ENCODE assay signal across 7 cellular contexts in genomic region chr16:83660282-83660681, GRCh38.
"Had no signal": no experiment of that assay in that cellular context is flagged by ENCODE, and none has a peak within 500 bp of the region (broad histone marks: within the 10 kb centered on the region; RNA-seq: fewer than 3 reads in every experiment).

No MANE protein-coding gene starts in this region.

- H3K4me2 ChIP-seq: KMS-11 had no signal

- ATAC-seq: HepG2, K562 had no signal

- H3K4me3 ChIP-seq: K562 had no signal

- H3K27ac ChIP-seq: HL-60, KMS-11 had no signal

- DNase-seq: IMR-90, KBM-7, KG1 had no signal

- H3K9ac ChIP-seq: KMS-11 had no signal
